In the genomic region with DNA sequence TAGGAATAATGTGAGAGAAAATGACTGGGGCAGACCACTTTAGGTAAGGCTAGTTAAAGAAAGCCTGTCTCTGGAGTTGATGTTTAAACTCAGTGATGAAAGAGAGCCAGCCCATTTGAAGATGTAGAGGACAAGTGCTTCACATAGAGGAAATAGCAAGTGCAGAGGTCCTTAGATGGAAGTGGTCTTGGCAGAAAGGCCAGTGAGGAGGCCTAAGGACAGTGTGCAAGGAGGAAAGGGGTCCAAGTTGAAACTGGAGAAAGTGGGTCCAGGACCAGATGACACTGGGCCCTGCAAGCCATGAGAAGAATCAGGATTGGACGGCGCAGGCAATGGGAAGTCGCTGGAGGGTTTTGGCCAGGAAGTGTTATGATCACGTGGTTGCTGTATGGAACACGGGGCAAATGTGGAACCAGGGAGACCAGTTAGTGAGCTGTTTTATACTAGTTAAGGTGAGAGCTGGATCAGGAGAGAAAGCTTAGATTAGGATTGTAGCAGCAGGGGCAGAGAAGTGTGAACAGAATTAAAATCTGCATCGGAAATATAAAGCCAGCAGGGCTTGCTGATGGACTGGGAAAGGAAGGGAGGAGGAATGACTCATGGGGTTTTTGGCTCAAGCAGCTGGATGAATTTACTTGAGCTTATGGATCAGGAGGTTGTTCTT, we compare ENCODE assay signal across 8 cellular contexts. TPM values are rescaled to one million over a fixed set of nuclear protein-coding genes. Genes with fewer than 3 reads are reported as not detected.
DNase-seq lines count a peak whose midpoint lies in the region; ATAC-seq, FAIRE-seq and TF ChIP-seq lines count a peak whose summit lies in the region.

No MANE protein-coding gene starts in this region.

- H3K36me3 Mint-ChIP-seq in T-helper 2 cell treated with Interferon-gamma antibody and Interleukin-4, amounts not matched to agents 5 μg/mL and 100 μg/mL, for 36 hours (ENCODE audit: low read depth): peaks cover 7% of the 10 kb centered on the region
- peaks cover 15% of the 10 kb centered on the region for H3K36me3 Mint-ChIP-seq in central memory CD8-positive, alpha-beta T cell (ENCODE audit: insufficient read depth)

- no peak overlapping the region for H3K4ac ChIP-seq in mesendoderm (ENCODE audit: low read depth, low read length)

- H3K56ac ChIP-seq in mesendoderm (ENCODE audit: low read length): no peak overlapping the region

- no peak overlapping the region for H2AK5ac ChIP-seq in mesendoderm (ENCODE audit: low read length)

- peaks cover 33% of the 10 kb centered on the region for H3K4me1 Mint-ChIP-seq in T-helper 2 cell treated with Interferon-gamma antibody and Interleukin-4, amounts not matched to agents 5 μg/mL and 100 μg/mL, for 36 hours (ENCODE audit: low read depth)
- H3K4me1 Mint-ChIP-seq in central memory CD8-positive, alpha-beta T cell: peaks cover 31% of the 10 kb centered on the region

- no peaks in the 10 kb centered on the region for H3K36me3 ChIP-seq in mesendoderm (ENCODE audit: control insufficient read depth, insufficient read depth, low read length)

- no peak overlapping the region for H3K27ac ChIP-seq in mesendoderm (ENCODE audit: low read depth, low read length)

- no peaks in the 10 kb centered on the region for H3K9me3 Mint-ChIP-seq in T-helper 2 cell treated with Interferon-gamma antibody and Interleukin-4, amounts not matched to agents 5 μg/mL and 100 μg/mL, for 36 hours
- H3K9me3 Mint-ChIP-seq in central memory CD8-positive, alpha-beta T cell: no peaks in the 10 kb centered on the region

- no peak overlapping the region for H3K23ac ChIP-seq in mesendoderm (ENCODE audit: low read length)

- no peak overlapping the region for H2BK5ac ChIP-seq in mesendoderm (ENCODE audit: low read length)

- no peaks in the 10 kb centered on the region for H3K79me2 ChIP-seq in mesendoderm (ENCODE audit: control insufficient read depth, insufficient read depth, low read length)

- H2BK120ac ChIP-seq in mesendoderm (ENCODE audit: low read depth, low read length): no peak overlapping the region

- H2BK15ac ChIP-seq in mesendoderm (replicated peaks; ENCODE audit: low read depth): no peak overlapping the region

- peak overlapping the region; percentile 57 for H3K27ac Mint-ChIP-seq in T-helper 2 cell treated with Interferon-gamma antibody and Interleukin-4, amounts not matched to agents 5 μg/mL and 100 μg/mL, for 36 hours
- H3K27ac Mint-ChIP-seq in central memory CD8-positive, alpha-beta T cell (ENCODE audit: low read depth): peak overlapping the region; percentile 50

- no peak overlapping the region for H4K5ac ChIP-seq in mesendoderm (ENCODE audit: low read length)

- H3K4me1 ChIP-seq in mesendoderm (ENCODE audit: control insufficient read depth, low read depth, low read length): peaks cover 20% of the 10 kb centered on the region

- peak overlapping the region; percentile 53 for H3K4me3 Mint-ChIP-seq in T-helper 2 cell treated with Interferon-gamma antibody and Interleukin-4, amounts not matched to agents 5 μg/mL and 100 μg/mL, for 36 hours
- no peak overlapping the region for H3K4me3 Mint-ChIP-seq in central memory CD8-positive, alpha-beta T cell

- WGBS in mesendoderm (ENCODE audit: extremely low coverage, insufficient coverage, low lambda C conversion rate): no CpG with 5 or more reads among the region's 6 CpGs

- FAIRE-seq in HTR-8/SVneo (lab: Jason Lieb, UNC): no peak

- H3K27me3 Mint-ChIP-seq in T-helper 2 cell treated with Interferon-gamma antibody and Interleukin-4, amounts not matched to agents 5 μg/mL and 100 μg/mL, for 36 hours (ENCODE audit: low read depth): no peaks in the 10 kb centered on the region
- H3K27me3 Mint-ChIP-seq in central memory CD8-positive, alpha-beta T cell: no peaks in the 10 kb centered on the region

- TF ChIP-seq POLR2A in GM18505 (IDR thresholded peaks at IDR 0.05; ENCODE audit: borderline replicate concordance, extremely low read depth, insufficient read depth, insufficient read length): no peak

- ATAC-seq in central memory CD8-positive, alpha-beta T cell (replicated peaks; ENCODE audit: extremely low read depth, poor library complexity, severe bottlenecking): no peak
- no peak for ATAC-seq in GM18505 (IDR thresholded peaks at IDR 0.05; ENCODE audit: unreplicated experiment)

- no peak for DNase-seq in T-helper 2 cell treated with Interferon-gamma antibody and Interleukin-4, amounts not matched to agents 5 μg/mL and 100 μg/mL, for 36 hours (ENCODE audit: low spot score)
- DNase-seq in T-helper 2 cell: no peak
- peak; percentile 57 to 64 for DNase-seq in NCI-H446 (lab: John Stamatoyannopoulos, UW)
- DNase-seq in central memory CD8-positive, alpha-beta T cell (ENCODE audit: low spot score in 2 of 2): no peak
- peak; percentile 68 for DNase-seq in mesendoderm
- DNase-seq in HTR-8/SVneo (ENCODE audit: insufficient read length, low spot score): no peak
- no peak for DNase-seq in 8988T

- no peak overlapping the region for H3K4me3 ChIP-seq in mesendoderm (ENCODE audit: low read length)

- H3K18ac ChIP-seq in mesendoderm (ENCODE audit: low read length): no peak overlapping the region

- H3K27me3 ChIP-seq in mesendoderm (ENCODE audit: insufficient read depth, low read length, poor library complexity): no peaks in the 10 kb centered on the region

- H3K79me1 ChIP-seq in mesendoderm (ENCODE audit: low read length): peaks cover 2% of the 10 kb centered on the region

- no peak overlapping the region for H3K9ac ChIP-seq in mesendoderm (ENCODE audit: low read length)

- H4K8ac ChIP-seq in mesendoderm (ENCODE audit: low read depth, low read length): no peak overlapping the region

- H3K4me2 ChIP-seq in mesendoderm (ENCODE audit: low read length): no peak overlapping the region

RNA-seq across cellular contexts. Expression of gene SCAANT1, which starts 48.0 kb away (rescaled TPM):
- 0.98 TPM for polyA plus RNA-seq in mesendoderm (2013, experiment 1 of 2)
- polyA plus RNA-seq in mesendoderm (2013, experiment 2 of 2): 0.62 TPM

Comparison
In these comparisons a context has a peak if more than half of its experiments do, and no peak if none do; other contexts are left out.
1. DNase-seq: peak in NCI-H446 (2 of 2) and mesendoderm (single experiment); none in T-helper 2 cell treated with Interferon-gamma antibody and Interleukin-4, amounts not matched to agents 5 μg/mL and 100 μg/mL, for 36 hours (single experiment), T-helper 2 cell (0 of 5), central memory CD8-positive, alpha-beta T cell (0 of 2), HTR-8/SVneo (single experiment) and 8988T (single experiment).